Comparison of ENCODE assay signal across 1 cellular context in genomic region chr7:66075590-66076458, GRCh38.
TF ChIP-seq lines count a peak whose summit lies in the region.

ASL (plus strand) TSS chr7:66075819; CDS start chr7:66076082, 263 bp downstream.

TF ChIP-seq in HepG2, 621 proteins besides CTCF, POLR2A, EP300 and RAD21 (continued from another document and continues in another):
- TF ChIP-seq FUBP1 (CRISPR knock-in tag; IDR thresholded peaks at IDR 0.05; ENCODE audit: borderline replicate concordance) (peak; percentile 27; the same call in 1 of the 2 replicates), SETDB1 (CRISPR knock-in tag; IDR thresholded peaks at IDR 0.05; ENCODE audit: borderline replicate concordance) (no peak), REL (CRISPR knock-in tag; conservative IDR thresholded peaks at IDR 0.05) (no peak), TGIF2 (CRISPR knock-in tag; IDR thresholded peaks at IDR 0.05) (peak; percentile 97), BCL3 (CRISPR knock-in tag; IDR thresholded peaks at IDR 0.05) (peak; percentile 70; the same call in 1 of the 2 replicates), ZNF709 (CRISPR knock-in tag; IDR thresholded peaks at IDR 0.05) (peak; percentile 92), ZFY (CRISPR knock-in tag; IDR thresholded peaks at IDR 0.05) (peak; percentile 52; the same call in 1 of the 2 replicates), ZBED4 (CRISPR knock-in tag; IDR thresholded peaks at IDR 0.05; ENCODE audit: borderline replicate concordance) (no peak), IRF1 (CRISPR knock-in tag; IDR thresholded peaks at IDR 0.05; ENCODE audit: low read depth) (no peak), PLRG1 (conservative IDR thresholded peaks at IDR 0.05) (no peak), STAT5B (CRISPR knock-in tag; IDR thresholded peaks at IDR 0.05) (no peak), HNF1B (CRISPR knock-in tag; IDR thresholded peaks at IDR 0.05) (no peak), ZMYM4 (CRISPR knock-in tag; IDR thresholded peaks at IDR 0.05) (peak; percentile 88), HNRNPLL (IDR thresholded peaks at IDR 0.05; ENCODE audit: low read depth, low read length, poor library complexity, severe bottlenecking) (peak; percentile 70), ZNF639 (CRISPR knock-in tag; conservative IDR thresholded peaks at IDR 0.05) (0 out of 2 replicates have a peak, but pooled peaks have one; percentile 48), ZNF230 (CRISPR knock-in tag; IDR thresholded peaks at IDR 0.05) (no peak), SRSF1 (optimal IDR thresholded peaks at IDR 0.05; ENCODE audit: low read depth, low read length) (no peak), NBN (conservative IDR thresholded peaks at IDR 0.05) (no peak), ZBTB49 (CRISPR knock-in tag; IDR thresholded peaks at IDR 0.05; ENCODE audit: borderline replicate concordance) (no peak), ZNF180 (CRISPR knock-in tag; IDR thresholded peaks at IDR 0.05; ENCODE audit: borderline replicate concordance, low read depth) (no peak), ZNF382 (CRISPR knock-in tag; IDR thresholded peaks at IDR 0.05; ENCODE audit: borderline replicate concordance) (no peak), NFE2 (CRISPR knock-in tag; IDR thresholded peaks at IDR 0.05) (no peak), ZNF576 (CRISPR knock-in tag; IDR thresholded peaks at IDR 0.05) (no peak), LCORL (IDR thresholded peaks at IDR 0.05) (no peak), LCORL (CRISPR knock-in tag; IDR thresholded peaks at IDR 0.05) (peak; percentile 73), SSRP1 (CRISPR knock-in tag; IDR thresholded peaks at IDR 0.05) (peak; percentile 71; the same call in 1 of the 2 replicates), ZNF879 (CRISPR knock-in tag; IDR thresholded peaks at IDR 0.05) (no peak), ZHX1 (CRISPR knock-in tag; IDR thresholded peaks at IDR 0.05; ENCODE audit: low read depth) (peak; percentile 61; the same call in 1 of the 2 replicates), SMC3 (IDR thresholded peaks at IDR 0.05; ENCODE audit: low read length) (no peak), ZNF839 (CRISPR knock-in tag; IDR thresholded peaks at IDR 0.05; ENCODE audit: borderline replicate concordance) (no peak), ZNF550 (CRISPR knock-in tag; IDR thresholded peaks at IDR 0.05; ENCODE audit: borderline replicate concordance) (no peak), NFIB (CRISPR knock-in tag; IDR thresholded peaks at IDR 0.05; ENCODE audit: borderline replicate concordance) (no peak), NFYC (CRISPR knock-in tag; IDR thresholded peaks at IDR 0.05) (peak; percentile 92), SMAD1 (CRISPR knock-in tag; IDR thresholded peaks at IDR 0.05; ENCODE audit: borderline replicate concordance, low read depth) (no peak), ISX (CRISPR knock-in tag; conservative IDR thresholded peaks at IDR 0.05) (no peak), NRL (CRISPR knock-in tag; IDR thresholded peaks at IDR 0.05; ENCODE audit: borderline replicate concordance) (no peak; the same call in 1 of the 2 replicates), MATR3 (CRISPR knock-in tag; IDR thresholded peaks at IDR 0.05) (no peak), PCBP1 (IDR thresholded peaks at IDR 0.05; ENCODE audit: borderline replicate concordance, low read depth, low read length) (no peak), SRF (IDR thresholded peaks at IDR 0.05; ENCODE audit: low read depth, low read length) (no peak), ETV6 (CRISPR knock-in tag; conservative IDR thresholded peaks at IDR 0.05) (peak; percentile 58), ZNF775 (CRISPR knock-in tag; IDR thresholded peaks at IDR 0.05; ENCODE audit: borderline replicate concordance) (no peak), ZFP62 (CRISPR knock-in tag; IDR thresholded peaks at IDR 0.05) (no peak), ZNF891 (CRISPR knock-in tag; IDR thresholded peaks at IDR 0.05) (peak; percentile 77; the same call in 1 of the 2 replicates), KLF12 (CRISPR knock-in tag; IDR thresholded peaks at IDR 0.05; ENCODE audit: borderline replicate concordance) (peak; percentile 53; the same call in 1 of the 2 replicates), ATF7 (IDR thresholded peaks at IDR 0.05) (no peak), ATF7 (CRISPR knock-in tag; IDR thresholded peaks at IDR 0.05) (no peak), MTF1 (CRISPR knock-in tag; IDR thresholded peaks at IDR 0.05) (no peak), ELF4 (CRISPR knock-in tag; IDR thresholded peaks at IDR 0.05; ENCODE audit: borderline replicate concordance) (no peak), FOSL2 (CRISPR knock-in tag; IDR thresholded peaks at IDR 0.05) (no peak), SP140L (CRISPR knock-in tag; IDR thresholded peaks at IDR 0.05; ENCODE audit: borderline replicate concordance) (no peak), ZNF724P (CRISPR knock-in tag; IDR thresholded peaks at IDR 0.05; ENCODE audit: borderline replicate concordance) (no peak), FOXO4 (CRISPR knock-in tag; conservative IDR thresholded peaks at IDR 0.05) (no peak), SP4 (CRISPR knock-in tag; IDR thresholded peaks at IDR 0.05) (peak; percentile 94)
